8 cellular contexts compared by ENCODE assay signal in genomic region chr12:110501378-110501721, GRCh38. TPM values are rescaled to one million over a fixed set of nuclear protein-coding genes. Genes with fewer than 3 reads are reported as not detected.
DNase-seq lines count a peak whose midpoint lies in the region; ATAC-seq and TF ChIP-seq lines count a peak whose summit lies in the region.

No MANE protein-coding gene starts in this region.

- no peak for TF ChIP-seq CTCF in heart right ventricle (IDR thresholded peaks at IDR 0.05)

- no peaks in the 10 kb centered on the region for H3K9me3 ChIP-seq in heart right ventricle

- peak; percentile 5 for DNase-seq in stimulated activated CD4-positive, alpha-beta T cell treated with anti-CD3 and anti-CD28 coated beads, Interleukin-12 subunit alpha, Interleukin-12 subunit beta, amount 100 ng/mL, for 4 hours
- no peak for DNase-seq in stimulated activated CD4-positive, alpha-beta T cell treated with anti-CD3 and anti-CD28 coated beads, Interleukin-1b, Interleukin-23, amount 100 ng/mL, for 48 hours
- DNase-seq in NCI-H226 (peak; percentile 61), heart right ventricle (no peak), renal cortical epithelial cell (ENCODE audit: low read depth) (peak; percentile 67), NAMALWA (ENCODE audit: low spot score) (no peak)
- no peak for DNase-seq in activated T-helper 2 cell treated with anti-CD3 and anti-CD28 coated beads, Interferon-gamma antibody, Interleukin-2, Interleukin-4, amounts not matched to agents 10 μg/mL and 5 μg/mL and 100 μg/mL, durations not matched to agents 14 hours and 24 hours and 36 hours (ENCODE audit: low spot score)

- ATAC-seq in HG03025 (IDR thresholded peaks at IDR 0.05; ENCODE audit: low FRiP score, unreplicated experiment), result peak; percentile 5
- ATAC-seq in heart right ventricle, result peak; percentile 4 to 45 (median 32)

- no peaks in the 10 kb centered on the region for H3K27me3 Mint-ChIP-seq in activated T-helper 2 cell treated with anti-CD3 and anti-CD28 coated beads, Interferon-gamma antibody, Interleukin-2, Interleukin-4, amounts not matched to agents 10 μg/mL and 5 μg/mL and 100 μg/mL, durations not matched to agents 14 hours and 24 hours and 36 hours (ENCODE audit: low read depth)

- peaks cover 7% of the 10 kb centered on the region for H3K9me3 Mint-ChIP-seq in activated T-helper 2 cell treated with anti-CD3 and anti-CD28 coated beads, Interferon-gamma antibody, Interleukin-2, Interleukin-4, amounts not matched to agents 10 μg/mL and 5 μg/mL and 100 μg/mL, durations not matched to agents 14 hours and 24 hours and 36 hours

- peak overlapping the region; percentile 88 for H3K4me3 Mint-ChIP-seq in activated T-helper 2 cell treated with anti-CD3 and anti-CD28 coated beads, Interferon-gamma antibody, Interleukin-2, Interleukin-4, amounts not matched to agents 10 μg/mL and 5 μg/mL and 100 μg/mL, durations not matched to agents 14 hours and 24 hours and 36 hours (ENCODE audit: low read depth)

- no peaks in the 10 kb centered on the region for H3K27me3 ChIP-seq in heart right ventricle

- intact Hi-C loops in activated T-helper 2 cell treated with anti-CD3 and anti-CD28 coated beads, Interferon-gamma antibody, Interleukin-2, Interleukin-4, amounts not matched to agents 10 μg/mL and 5 μg/mL and 100 μg/mL, durations not matched to agents 14 hours and 24 hours and 36 hours (cut with micrococcal nuclease), result loop anchor here (1.0 kb wide), 1 partner anchor 51 kb away; the partner anchor contains the start of gene ARPC3
- intact Hi-C loops in heart right ventricle (cut with DNase I), result loop anchor here in 7 of 10 donors (2.0 to 10.0 kb wide), 5 partner anchors 33 to 386 kb away; partner anchors contain the start of genes FAM216A (in 6 of the 7) and GPN3 (in 6 of the 7)

- peaks cover 0 to 20% (median 0%) of the 10 kb centered on the region in 9 donors for H3K36me3 ChIP-seq in heart right ventricle

- peak overlapping the region; percentile 70 to 98 (median 85) for H3K4me3 ChIP-seq in heart right ventricle

- H3K27ac Mint-ChIP-seq in activated T-helper 2 cell treated with anti-CD3 and anti-CD28 coated beads, Interferon-gamma antibody, Interleukin-2, Interleukin-4, amounts not matched to agents 10 μg/mL and 5 μg/mL and 100 μg/mL, durations not matched to agents 14 hours and 24 hours and 36 hours, result peak overlapping the region; percentile 91

- peaks cover 24% of the 10 kb centered on the region for H3K4me1 Mint-ChIP-seq in activated T-helper 2 cell treated with anti-CD3 and anti-CD28 coated beads, Interferon-gamma antibody, Interleukin-2, Interleukin-4, amounts not matched to agents 10 μg/mL and 5 μg/mL and 100 μg/mL, durations not matched to agents 14 hours and 24 hours and 36 hours (ENCODE audit: low read depth)

- WGBS in heart right ventricle, 2 donors, result 0% methylated on average over 16 of the region's 16 CpGs

- peaks cover 0 to 40% (median 35%) of the 10 kb centered on the region in 9 donors for H3K4me1 ChIP-seq in heart right ventricle

- peak overlapping the region; percentile 59 to 95 (median 91) for H3K27ac ChIP-seq in heart right ventricle

- H3K36me3 Mint-ChIP-seq in activated T-helper 2 cell treated with anti-CD3 and anti-CD28 coated beads, Interferon-gamma antibody, Interleukin-2, Interleukin-4, amounts not matched to agents 10 μg/mL and 5 μg/mL and 100 μg/mL, durations not matched to agents 14 hours and 24 hours and 36 hours (ENCODE audit: low read depth), result peaks cover 29% of the 10 kb centered on the region

RNA-seq across cellular contexts. Expression of gene VPS29, which starts 0.6 kb away (rescaled TPM):
- 103 and 107 TPM in 2 replicates for total RNA-seq in activated T-helper 2 cell treated with anti-CD3 and anti-CD28 coated beads, Interferon-gamma antibody, Interleukin-2, Interleukin-4, amounts not matched to agents 10 μg/mL and 5 μg/mL and 100 μg/mL, durations not matched to agents 14 hours and 24 hours and 36 hours
- total RNA-seq in heart right ventricle (100 to 1,000 TPM in 2 of 10 donors, 10 to 100 TPM in 8; 83.7 to 117 (median 91.5) TPM), renal cortical epithelial cell (80.8 and 125 TPM in 2 replicates)
- 100 to 1,000 TPM in 1 of 2 donors, 10 to 100 TPM in 1; 84.0 to 175 TPM for polyA plus RNA-seq in heart right ventricle

RNA-seq across cellular contexts. Expression of gene RAD9B, which starts 0.8 kb away (rescaled TPM):
- total RNA-seq in activated T-helper 2 cell treated with anti-CD3 and anti-CD28 coated beads, Interferon-gamma antibody, Interleukin-2, Interleukin-4, amounts not matched to agents 10 μg/mL and 5 μg/mL and 100 μg/mL, durations not matched to agents 14 hours and 24 hours and 36 hours, result 0.28 and 0.41 TPM in 2 replicates
- total RNA-seq in heart right ventricle (1 to 10 TPM in 4 of 10 donors, under 1 TPM in 6; 0.23 to 1.6 (median 0.95) TPM), renal cortical epithelial cell (0.52 and 0.89 TPM in 2 replicates)
- polyA plus RNA-seq in heart right ventricle, result 1 to 10 TPM in 1 of 2 donors, not detected in 1; 4.9 TPM

RNA-seq across cellular contexts. Expression of gene FAM216A, which starts 32.7 kb away (rescaled TPM):
- total RNA-seq in activated T-helper 2 cell treated with anti-CD3 and anti-CD28 coated beads, Interferon-gamma antibody, Interleukin-2, Interleukin-4, amounts not matched to agents 10 μg/mL and 5 μg/mL and 100 μg/mL, durations not matched to agents 14 hours and 24 hours and 36 hours, result 44.7 and 48.8 TPM in 2 replicates
- total RNA-seq in heart right ventricle (1 to 10 TPM; 2.4 to 9.2 (median 5.4) TPM), renal cortical epithelial cell (6.4 and 8.2 TPM in 2 replicates)
- 10 to 100 TPM in 1 of 2 donors, 1 to 10 TPM in 1; 8.1 to 27.2 TPM for polyA plus RNA-seq in heart right ventricle

RNA-seq across cellular contexts. Expression of gene GPN3, which starts 33.3 kb away (rescaled TPM):
- total RNA-seq in activated T-helper 2 cell treated with anti-CD3 and anti-CD28 coated beads, Interferon-gamma antibody, Interleukin-2, Interleukin-4, amounts not matched to agents 10 μg/mL and 5 μg/mL and 100 μg/mL, durations not matched to agents 14 hours and 24 hours and 36 hours, result 43.9 and 47.5 TPM in 2 replicates
- 10 to 100 TPM; 25.3 to 37.5 (median 31.1) TPM for total RNA-seq in heart right ventricle
- polyA plus RNA-seq in heart right ventricle, result 10 to 100 TPM in 1 of 2 donors, 1 to 10 TPM in 1; 9.4 to 46.7 TPM
- total RNA-seq in renal cortical epithelial cell, result 19.1 and 25.5 TPM in 2 replicates

RNA-seq across cellular contexts. Expression of gene ARPC3, which starts 51.2 kb away (rescaled TPM):
- 312 and 338 TPM in 2 replicates for total RNA-seq in activated T-helper 2 cell treated with anti-CD3 and anti-CD28 coated beads, Interferon-gamma antibody, Interleukin-2, Interleukin-4, amounts not matched to agents 10 μg/mL and 5 μg/mL and 100 μg/mL, durations not matched to agents 14 hours and 24 hours and 36 hours
- total RNA-seq in heart right ventricle, result 100 to 1,000 TPM in 2 of 10 donors, 10 to 100 TPM in 8; 71.9 to 168 (median 82.6) TPM
- polyA plus RNA-seq in heart right ventricle, result 100 to 1,000 TPM; 195 to 212 TPM
- 367 and 745 TPM in 2 replicates for total RNA-seq in renal cortical epithelial cell

Comparison
In these comparisons a context has a peak if more than half of its experiments do, and no peak if none do; other contexts are left out.
1. DNase-seq: peak in stimulated activated CD4-positive, alpha-beta T cell treated with anti-CD3 and anti-CD28 coated beads, Interleukin-12 subunit alpha, Interleukin-12 subunit beta, amount 100 ng/mL, for 4 hours (single experiment), NCI-H226 (single experiment) and renal cortical epithelial cell (single experiment); none in stimulated activated CD4-positive, alpha-beta T cell treated with anti-CD3 and anti-CD28 coated beads, Interleukin-1b, Interleukin-23, amount 100 ng/mL, for 48 hours (single experiment), activated T-helper 2 cell treated with anti-CD3 and anti-CD28 coated beads, Interferon-gamma antibody, Interleukin-2, Interleukin-4, amounts not matched to agents 10 μg/mL and 5 μg/mL and 100 μg/mL, durations not matched to agents 14 hours and 24 hours and 36 hours (single experiment), heart right ventricle (0 of 2) and NAMALWA (single experiment).